7 cellular contexts compared by ENCODE assay signal in the genomic region with DNA sequence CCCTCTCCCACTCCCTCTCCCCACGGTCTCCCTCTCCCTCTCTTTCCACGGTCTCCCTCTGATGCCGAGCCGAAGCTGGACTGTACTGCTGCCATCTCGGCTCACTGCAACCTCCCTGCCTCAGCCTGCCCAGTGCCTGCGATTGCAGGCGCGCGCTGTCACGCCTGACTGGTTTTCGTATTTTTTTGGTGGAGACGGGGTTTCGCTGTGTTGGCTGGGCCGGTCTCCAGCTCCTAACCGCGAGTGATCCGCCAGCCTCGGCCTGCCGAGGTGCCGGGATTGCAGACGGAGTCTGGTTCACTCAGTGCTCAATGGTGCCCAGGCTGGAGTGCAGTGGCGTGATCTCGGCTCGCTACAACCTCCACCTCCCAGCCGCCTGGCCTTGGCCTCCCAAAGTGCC.
A peak's percentile ranks its signal among the peaks of the same experiment; 100 is the strongest.
DNase-seq lines count a peak whose midpoint lies in the region; ATAC-seq, FAIRE-seq and TF ChIP-seq lines count a peak whose summit lies in the region.
"Not testable (repeated sequence)": the region's sequence is repeated elsewhere in the genome, so short reads cannot be mapped to it uniquely, and the experiment has no call there.

No MANE protein-coding gene starts in this region.

- ATAC-seq in T-helper 17 cell; GM12878; naive thymus-derived CD8-positive, alpha-beta T cell: not testable (repeated sequence)

- BruUV-seq in GM12878 (replicated peaks; lab: Mats Ljungman, UMichigan) = not testable (repeated sequence)

- not testable (repeated sequence) for H3K4me3 Mint-ChIP-seq in CD14-positive monocyte; T-helper 17 cell; activated naive CD4-positive, alpha-beta T cell treated with anti-CD3 and anti-CD28 coated beads, Interleukin-2, amount 10 ng/mL, durations not matched to agents 7 days and 5 days; naive thymus-derived CD8-positive, alpha-beta T cell

- not testable (repeated sequence) for TF ChIP-seq POLR2A in GM12878 (IDR thresholded peaks at IDR 0.05; ENCODE audit: low read depth, low read length)

- not testable (repeated sequence) for TF ChIP-seq RAD21 in GM12878 (IDR thresholded peaks at IDR 0.05; ENCODE audit: insufficient read depth, low read depth, low read length)

- H3K4ac ChIP-seq in mesendoderm (ENCODE audit: low read depth, low read length) = not testable (repeated sequence)

- not testable (repeated sequence) for H2BK120ac ChIP-seq in mesendoderm (ENCODE audit: low read depth, low read length)

- H3K18ac ChIP-seq in mesendoderm (ENCODE audit: low read length) = not testable (repeated sequence)

- not testable (repeated sequence) for H3K4me3 ChIP-seq in DOHH2 (ENCODE audit: low read length); GM12878; mesendoderm (ENCODE audit: low read length)

- not testable (repeated sequence) for H3K9me2 ChIP-seq in DOHH2 (replicated peaks; ENCODE audit: control insufficient read depth, low read length)

- WGBS in GM12878 (ENCODE audit: insufficient coverage, insufficient replicate concordance, low lambda C conversion rate, missing lambda C conversion rate) = 93% methylated on average over 25 of the region's 25 CpGs
- WGBS in mesendoderm (ENCODE audit: extremely low coverage, insufficient coverage, low lambda C conversion rate) = no CpG with 5 or more reads among the region's 25 CpGs

- not testable (repeated sequence) for H4K5ac ChIP-seq in mesendoderm (ENCODE audit: low read length)

- peak overlapping the region; percentile 42; the same call in 1 of the 2 replicates for H3K27ac ChIP-seq in DOHH2 (ENCODE audit: low read depth, low read length)
- H3K27ac ChIP-seq in GM12878 (ENCODE audit: control insufficient read depth, insufficient read depth); mesendoderm (ENCODE audit: low read depth, low read length): not testable (repeated sequence)

- H3K79me2 ChIP-seq in DOHH2 (ENCODE audit: control insufficient read depth, low read length); GM12878 (ENCODE audit: control insufficient read depth, insufficient read depth, low read length); mesendoderm (ENCODE audit: control insufficient read depth, insufficient read depth, low read length): not testable (repeated sequence)

- RAD21 ChIA-PET in GM12878 (lab: Charles Lee; ENCODE audit: unreplicated experiment) = interaction anchor here (0.6 kb wide), 1 partner anchor 14 kb away, joined by 3 read pairs; no protein-coding TSS in a partner anchor

- CTCF ChIA-PET in activated naive CD4-positive, alpha-beta T cell treated with anti-CD3 and anti-CD28 coated beads, Interleukin-2, amount 10 ng/mL, durations not matched to agents 7 days and 5 days (lab: Charles Lee); GM12878 (lab: Yijun Ruan, JAX): not testable (repeated sequence)

- H3K9me3 Mint-ChIP-seq in CD14-positive monocyte; activated naive CD4-positive, alpha-beta T cell treated with anti-CD3 and anti-CD28 coated beads, Interleukin-2, amount 10 ng/mL, durations not matched to agents 7 days and 5 days; naive thymus-derived CD8-positive, alpha-beta T cell: not testable (repeated sequence)

- in situ Hi-C loops in GM12878 (cut with MboI) = not testable (repeated sequence)

- H3K4me2 ChIP-seq in DOHH2 (ENCODE audit: low read length); GM12878 (ENCODE audit: control insufficient read depth, insufficient read depth); mesendoderm (ENCODE audit: low read length): not testable (repeated sequence)

- FAIRE-seq in GM12878 (lab: Jason Lieb, UNC) = not testable (repeated sequence)

- not testable (repeated sequence) for H4K20me1 ChIP-seq in DOHH2 (ENCODE audit: control insufficient read depth, insufficient read depth, low read depth, low read length); GM12878 (ENCODE audit: control insufficient read depth, insufficient read depth)

- not testable (repeated sequence) for TF ChIP-seq CTCF in CD14-positive monocyte (IDR thresholded peaks at IDR 0.05); DOHH2 (IDR thresholded peaks at IDR 0.05; ENCODE audit: low read depth, low read length, poor library complexity, severe bottlenecking); GM12878 (IDR thresholded peaks at IDR 0.05 in 2 of 3, conservative IDR thresholded peaks at IDR 0.05 in 1 of 3; ENCODE audit: control insufficient read depth in 2 of 3, extremely low read depth in 1 of 3, insufficient read depth in 1 of 3, low read depth in 3 of 3, low read length in 3 of 3)

- H3K4me1 Mint-ChIP-seq in CD14-positive monocyte (peaks cover 36% of the 10 kb centered on the region), T-helper 17 cell (peaks cover 23% of the 10 kb centered on the region)
- H3K4me1 Mint-ChIP-seq in activated naive CD4-positive, alpha-beta T cell treated with anti-CD3 and anti-CD28 coated beads, Interleukin-2, amount 10 ng/mL, durations not matched to agents 7 days and 5 days = peaks cover 58% of the 10 kb centered on the region
- H3K4me1 Mint-ChIP-seq in naive thymus-derived CD8-positive, alpha-beta T cell = peaks cover 11 to 59% (median 36%) of the 10 kb centered on the region in 4 donors

- DNase-seq in CD14-positive monocyte (ENCODE audit: low spot score); T-helper 17 cell; activated naive CD4-positive, alpha-beta T cell treated with anti-CD3 and anti-CD28 coated beads, Interleukin-2, amount 10 ng/mL, durations not matched to agents 7 days and 5 days; GM12878 (ENCODE audit: low read depth, low spot score); naive thymus-derived CD8-positive, alpha-beta T cell: not testable (repeated sequence)
- peak; percentile 5 for DNase-seq in mesendoderm

- not testable (repeated sequence) for H3K79me1 ChIP-seq in mesendoderm (ENCODE audit: low read length)

- not testable (repeated sequence) for H4K8ac ChIP-seq in mesendoderm (ENCODE audit: low read depth, low read length)

- H3K27me3 ChIP-seq in DOHH2 (ENCODE audit: control insufficient read depth, low read length); GM12878 (replicated peaks in 1 of 2; ENCODE audit: control insufficient read depth in 2 of 2, insufficient read depth in 2 of 2, low read length in 1 of 2); mesendoderm (ENCODE audit: insufficient read depth, low read length, poor library complexity): not testable (repeated sequence)

- H2AFZ ChIP-seq in GM12878 (ENCODE audit: control insufficient read depth, low read depth, low read length) = not testable (repeated sequence)

- peaks cover 43% of the 10 kb centered on the region for H3K36me3 ChIP-seq in DOHH2 (ENCODE audit: control insufficient read depth, low read length)
- H3K36me3 ChIP-seq in GM12878 (ENCODE audit: control insufficient read depth in 2 of 2, insufficient read depth in 2 of 2, low read length in 1 of 2); mesendoderm (ENCODE audit: control insufficient read depth, insufficient read depth, low read length): not testable (repeated sequence)

- not testable (repeated sequence) for H2BK15ac ChIP-seq in mesendoderm (replicated peaks; ENCODE audit: low read depth)

- H3K56ac ChIP-seq in mesendoderm (ENCODE audit: low read length) = not testable (repeated sequence)

- H3K27ac Mint-ChIP-seq in CD14-positive monocyte (peak overlapping the region in 5 of 7 donors; percentile 20 to 80 (median 38)), T-helper 17 cell (peak overlapping the region; percentile 37)
- H3K27ac Mint-ChIP-seq in activated naive CD4-positive, alpha-beta T cell treated with anti-CD3 and anti-CD28 coated beads, Interleukin-2, amount 10 ng/mL, durations not matched to agents 7 days and 5 days = peak overlapping the region; percentile 67
- peak overlapping the region in 9 of 10 donors; percentile 34 to 82 (median 64) for H3K27ac Mint-ChIP-seq in naive thymus-derived CD8-positive, alpha-beta T cell

- H2BK5ac ChIP-seq in mesendoderm (ENCODE audit: low read length) = not testable (repeated sequence)

- intact Hi-C loops in CD14-positive monocyte (cut with micrococcal nuclease); GM12878 (cut with micrococcal nuclease; ENCODE audit: unreplicated experiment): not testable (repeated sequence)

- not testable (repeated sequence) for TF ChIP-seq EP300 in GM12878 (IDR thresholded peaks at IDR 0.05; ENCODE audit: borderline replicate concordance in 1 of 2, control insufficient read depth in 1 of 2, low read depth in 2 of 2, low read length in 2 of 2)

- H3K9ac ChIP-seq in GM12878 (ENCODE audit: control insufficient read depth, insufficient read depth, low read length); mesendoderm (ENCODE audit: low read length): not testable (repeated sequence)

- H2AK5ac ChIP-seq in mesendoderm (ENCODE audit: low read length) = not testable (repeated sequence)

- POLR2A ChIA-PET in GM12878 (lab: Charles Lee) = interaction anchor here (0.6 kb wide), 1 partner anchor 23 kb away, joined by 5 read pairs; no protein-coding TSS in a partner anchor
- POLR2A ChIA-PET in naive thymus-derived CD8-positive, alpha-beta T cell (lab: Charles Lee) = interaction anchor here (0.5 to 2.9 kb wide), 3 partner anchors 14 to 84 kb away, joined by 4 to 8 read pairs (median 5); a partner anchor contains a TSS

- H3F3A ChIP-seq in DOHH2 (ENCODE audit: control insufficient read depth, insufficient read depth) = peaks cover 36% of the 10 kb centered on the region

- not testable (repeated sequence) for H3K9me3 ChIP-seq in DOHH2 (ENCODE audit: control insufficient read depth, insufficient read depth, low read length); T-helper 17 cell (ENCODE audit: control insufficient read depth, low read length, poor library complexity, severe bottlenecking); GM12878 (replicated peaks; ENCODE audit: control insufficient read depth, insufficient read depth, low read length)

- peaks cover 5 to 26% of the 10 kb centered on the region in 2 donors for H3K36me3 Mint-ChIP-seq in CD14-positive monocyte
- H3K36me3 Mint-ChIP-seq in T-helper 17 cell (ENCODE audit: low read depth) = not testable (repeated sequence)
- H3K36me3 Mint-ChIP-seq in activated naive CD4-positive, alpha-beta T cell treated with anti-CD3 and anti-CD28 coated beads, Interleukin-2, amount 10 ng/mL, durations not matched to agents 7 days and 5 days = peaks cover 44% of the 10 kb centered on the region
- H3K36me3 Mint-ChIP-seq in naive thymus-derived CD8-positive, alpha-beta T cell = peaks cover 0 to 11% (median 4%) of the 10 kb centered on the region in 3 donors

- not testable (repeated sequence) for H3K23ac ChIP-seq in mesendoderm (ENCODE audit: low read length)

- peaks cover 50% of the 10 kb centered on the region for H3K4me1 ChIP-seq in DOHH2 (ENCODE audit: control insufficient read depth, low read length)
- H3K4me1 ChIP-seq in GM12878 (ENCODE audit: control insufficient read depth, insufficient read depth, low read length) = peaks cover 13% of the 10 kb centered on the region
- H3K4me1 ChIP-seq in mesendoderm (ENCODE audit: control insufficient read depth, low read depth, low read length) = not testable (repeated sequence)

- H3K27me3 Mint-ChIP-seq in CD14-positive monocyte (ENCODE audit: low read depth in 3 of 3); T-helper 17 cell; activated naive CD4-positive, alpha-beta T cell treated with anti-CD3 and anti-CD28 coated beads, Interleukin-2, amount 10 ng/mL, durations not matched to agents 7 days and 5 days; naive thymus-derived CD8-positive, alpha-beta T cell: not testable (repeated sequence)

- SMC1A ChIA-PET in GM12878 (lab: Charles Lee; ENCODE audit: uncharacterized antibody, unreplicated experiment) = interaction anchor here (0.7 kb wide), 1 partner anchor 68 kb away, joined by 3 read pairs; no protein-coding TSS in a partner anchor
